ENCODE assay signal across 33 cellular contexts in genomic region chr20:40612837-40613236, GRCh38.
"Had no signal": no experiment of that assay in that cellular context is flagged by ENCODE, and none has a peak within 500 bp of the region (broad histone marks: within the 10 kb centered on the region; RNA-seq: fewer than 3 reads in every experiment).

No MANE protein-coding gene starts in this region.

- H3K27me3 ChIP-seq: adrenal gland, ascending aorta, body of pancreas, brain microvascular endothelial cell, breast epithelium had no signal

- H3K27ac ChIP-seq: adrenal gland, ascending aorta, body of pancreas, brain microvascular endothelial cell, breast epithelium, cardiac muscle cell had no signal

- ATAC-seq: activated naive CD4-positive, alpha-beta T cell treated with anti-CD3 and anti-CD28 coated beads, Interleukin-2, amount 50 U/mL, for 72 hours; activated naive CD8-positive, alpha-beta T cell treated with anti-CD3 and anti-CD28 coated beads, Interleukin-2, amount 50 U/mL, for 24 hours; activated T-cell treated with anti-CD3 and anti-CD28 coated beads, Interleukin-2, amount 50 U/mL, for 4 hours; activated T-cell treated with anti-CD3 and anti-CD28 coated beads, Interleukin-2, amount 50 U/mL, for 72 hours; activated T-helper 17 cell treated with anti-CD3 and anti-CD28 coated beads, Interleukin-2, amount 50 U/mL, for 72 hours; body of pancreas had no signal

- H3K9me3 ChIP-seq: adrenal gland, ascending aorta, body of pancreas, breast epithelium had no signal

- H3K36me3 ChIP-seq: adrenal gland, ascending aorta, brain microvascular endothelial cell, breast epithelium, cardiac muscle cell had no signal

- FAIRE-seq: astrocyte, bronchial epithelial cell had no signal

- DNase-seq: activated effector memory CD4-positive, alpha-beta T cell treated with anti-CD3 and anti-CD28 coated beads, Interleukin-2, amount 50 U/mL, for 16 hours; activated effector memory CD4-positive, alpha-beta T cell treated with Interleukin-2 at 50 U/mL for 16 hours; activated gamma-delta T cell; activated gamma-delta T cell treated with Interleukin-2 at 50 U/mL for 16 hours; activated naive CD4-positive, alpha-beta T cell; activated naive CD4-positive, alpha-beta T cell treated with anti-CD3 and anti-CD28 coated beads for 36 hours; activated naive CD4-positive, alpha-beta T cell treated with anti-CD3 and anti-CD28 coated beads, Interleukin-2, amount 10 ng/mL, durations not matched to agents 7 days and 5 days; activated naive CD4-positive, alpha-beta T cell treated with anti-CD3 and anti-CD28 coated beads, Interleukin-2, amount 50 U/mL, for 16 hours; activated naive CD4-positive, alpha-beta T cell treated with Interleukin-2 at 50 U/mL for 16 hours; activated naive CD8-positive, alpha-beta T cell treated with anti-CD3 and anti-CD28 coated beads for 36 hours; activated naive CD8-positive, alpha-beta T cell treated with anti-CD3 and anti-CD28 coated beads, Interleukin-2, amount 10 ng/mL, durations not matched to agents 7 days and 5 days; activated naive CD8-positive, alpha-beta T cell treated with anti-CD3 and anti-CD28 coated beads, Interleukin-2, amount 50 U/mL, for 24 hours; activated T-cell treated with anti-CD3 and anti-CD28 coated beads, Interleukin-2, amount 50 U/mL, for 24 hours; activated T-cell treated with anti-CD3 and anti-CD28 coated beads, Interleukin-2, amount 50 U/mL, for 4 hours; activated T-cell treated with anti-CD3 and anti-CD28 coated beads, Interleukin-2, amount 50 U/mL, for 48 hours; activated T-cell treated with anti-CD3 and anti-CD28 coated beads, Interleukin-2, amount 50 U/mL, for 72 hours; adrenal gland; amniotic stem cell; amygdala; anterior cingulate cortex; aorta; body of pancreas; brain microvascular endothelial cell; caudate nucleus; central memory CD4-positive, alpha-beta T cell; cerebellar nuclear complex had no signal

- H3K4me3 ChIP-seq: adrenal gland, ascending aorta, body of pancreas, breast epithelium, cardiac muscle cell had no signal

- H3K4me1 ChIP-seq: adrenal gland, ascending aorta, body of pancreas, breast epithelium had no signal
